1 cellular context compared by ENCODE assay signal in genomic region chr3:50447290-50447840, GRCh38.
TF ChIP-seq lines count a peak whose summit lies in the region.

No MANE protein-coding gene starts in this region.

TF ChIP-seq in H1, 55 proteins besides CTCF, POLR2A, EP300 and RAD21:
- TF ChIP-seq POU5F1 (IDR thresholded peaks at IDR 0.05; ENCODE audit: low read depth, low read length) (no peak), CBX5 (IDR thresholded peaks at IDR 0.05; ENCODE audit: low read depth, low read length) (no peak), TCF12 (IDR thresholded peaks at IDR 0.05; ENCODE audit: low read depth, low read length) (no peak), TBP (IDR thresholded peaks at IDR 0.05; ENCODE audit: low read depth, low read length) (no peak), SP1 (IDR thresholded peaks at IDR 0.05; ENCODE audit: low read depth, low read length) (no peak), HDAC2 (IDR thresholded peaks at IDR 0.05; ENCODE audit: borderline replicate concordance in 1 of 2, low read depth in 2 of 2, low read length in 2 of 2) (no peak), FOSL1 (IDR thresholded peaks at IDR 0.05; ENCODE audit: insufficient read depth, low read depth, low read length) (no peak), MAFK (IDR thresholded peaks at IDR 0.05; ENCODE audit: low read depth, low read length) (no peak), JUN (IDR thresholded peaks at IDR 0.05; ENCODE audit: low read depth, low read length) (no peak), SRF (IDR thresholded peaks at IDR 0.05; ENCODE audit: low read depth, low read length) (no peak), HDAC6 (IDR thresholded peaks at IDR 0.05; ENCODE audit: low read depth, low read length) (no peak), JUND (IDR thresholded peaks at IDR 0.05; ENCODE audit: low read length) (no peak)
- TF ChIP-seq, protein P1, sequence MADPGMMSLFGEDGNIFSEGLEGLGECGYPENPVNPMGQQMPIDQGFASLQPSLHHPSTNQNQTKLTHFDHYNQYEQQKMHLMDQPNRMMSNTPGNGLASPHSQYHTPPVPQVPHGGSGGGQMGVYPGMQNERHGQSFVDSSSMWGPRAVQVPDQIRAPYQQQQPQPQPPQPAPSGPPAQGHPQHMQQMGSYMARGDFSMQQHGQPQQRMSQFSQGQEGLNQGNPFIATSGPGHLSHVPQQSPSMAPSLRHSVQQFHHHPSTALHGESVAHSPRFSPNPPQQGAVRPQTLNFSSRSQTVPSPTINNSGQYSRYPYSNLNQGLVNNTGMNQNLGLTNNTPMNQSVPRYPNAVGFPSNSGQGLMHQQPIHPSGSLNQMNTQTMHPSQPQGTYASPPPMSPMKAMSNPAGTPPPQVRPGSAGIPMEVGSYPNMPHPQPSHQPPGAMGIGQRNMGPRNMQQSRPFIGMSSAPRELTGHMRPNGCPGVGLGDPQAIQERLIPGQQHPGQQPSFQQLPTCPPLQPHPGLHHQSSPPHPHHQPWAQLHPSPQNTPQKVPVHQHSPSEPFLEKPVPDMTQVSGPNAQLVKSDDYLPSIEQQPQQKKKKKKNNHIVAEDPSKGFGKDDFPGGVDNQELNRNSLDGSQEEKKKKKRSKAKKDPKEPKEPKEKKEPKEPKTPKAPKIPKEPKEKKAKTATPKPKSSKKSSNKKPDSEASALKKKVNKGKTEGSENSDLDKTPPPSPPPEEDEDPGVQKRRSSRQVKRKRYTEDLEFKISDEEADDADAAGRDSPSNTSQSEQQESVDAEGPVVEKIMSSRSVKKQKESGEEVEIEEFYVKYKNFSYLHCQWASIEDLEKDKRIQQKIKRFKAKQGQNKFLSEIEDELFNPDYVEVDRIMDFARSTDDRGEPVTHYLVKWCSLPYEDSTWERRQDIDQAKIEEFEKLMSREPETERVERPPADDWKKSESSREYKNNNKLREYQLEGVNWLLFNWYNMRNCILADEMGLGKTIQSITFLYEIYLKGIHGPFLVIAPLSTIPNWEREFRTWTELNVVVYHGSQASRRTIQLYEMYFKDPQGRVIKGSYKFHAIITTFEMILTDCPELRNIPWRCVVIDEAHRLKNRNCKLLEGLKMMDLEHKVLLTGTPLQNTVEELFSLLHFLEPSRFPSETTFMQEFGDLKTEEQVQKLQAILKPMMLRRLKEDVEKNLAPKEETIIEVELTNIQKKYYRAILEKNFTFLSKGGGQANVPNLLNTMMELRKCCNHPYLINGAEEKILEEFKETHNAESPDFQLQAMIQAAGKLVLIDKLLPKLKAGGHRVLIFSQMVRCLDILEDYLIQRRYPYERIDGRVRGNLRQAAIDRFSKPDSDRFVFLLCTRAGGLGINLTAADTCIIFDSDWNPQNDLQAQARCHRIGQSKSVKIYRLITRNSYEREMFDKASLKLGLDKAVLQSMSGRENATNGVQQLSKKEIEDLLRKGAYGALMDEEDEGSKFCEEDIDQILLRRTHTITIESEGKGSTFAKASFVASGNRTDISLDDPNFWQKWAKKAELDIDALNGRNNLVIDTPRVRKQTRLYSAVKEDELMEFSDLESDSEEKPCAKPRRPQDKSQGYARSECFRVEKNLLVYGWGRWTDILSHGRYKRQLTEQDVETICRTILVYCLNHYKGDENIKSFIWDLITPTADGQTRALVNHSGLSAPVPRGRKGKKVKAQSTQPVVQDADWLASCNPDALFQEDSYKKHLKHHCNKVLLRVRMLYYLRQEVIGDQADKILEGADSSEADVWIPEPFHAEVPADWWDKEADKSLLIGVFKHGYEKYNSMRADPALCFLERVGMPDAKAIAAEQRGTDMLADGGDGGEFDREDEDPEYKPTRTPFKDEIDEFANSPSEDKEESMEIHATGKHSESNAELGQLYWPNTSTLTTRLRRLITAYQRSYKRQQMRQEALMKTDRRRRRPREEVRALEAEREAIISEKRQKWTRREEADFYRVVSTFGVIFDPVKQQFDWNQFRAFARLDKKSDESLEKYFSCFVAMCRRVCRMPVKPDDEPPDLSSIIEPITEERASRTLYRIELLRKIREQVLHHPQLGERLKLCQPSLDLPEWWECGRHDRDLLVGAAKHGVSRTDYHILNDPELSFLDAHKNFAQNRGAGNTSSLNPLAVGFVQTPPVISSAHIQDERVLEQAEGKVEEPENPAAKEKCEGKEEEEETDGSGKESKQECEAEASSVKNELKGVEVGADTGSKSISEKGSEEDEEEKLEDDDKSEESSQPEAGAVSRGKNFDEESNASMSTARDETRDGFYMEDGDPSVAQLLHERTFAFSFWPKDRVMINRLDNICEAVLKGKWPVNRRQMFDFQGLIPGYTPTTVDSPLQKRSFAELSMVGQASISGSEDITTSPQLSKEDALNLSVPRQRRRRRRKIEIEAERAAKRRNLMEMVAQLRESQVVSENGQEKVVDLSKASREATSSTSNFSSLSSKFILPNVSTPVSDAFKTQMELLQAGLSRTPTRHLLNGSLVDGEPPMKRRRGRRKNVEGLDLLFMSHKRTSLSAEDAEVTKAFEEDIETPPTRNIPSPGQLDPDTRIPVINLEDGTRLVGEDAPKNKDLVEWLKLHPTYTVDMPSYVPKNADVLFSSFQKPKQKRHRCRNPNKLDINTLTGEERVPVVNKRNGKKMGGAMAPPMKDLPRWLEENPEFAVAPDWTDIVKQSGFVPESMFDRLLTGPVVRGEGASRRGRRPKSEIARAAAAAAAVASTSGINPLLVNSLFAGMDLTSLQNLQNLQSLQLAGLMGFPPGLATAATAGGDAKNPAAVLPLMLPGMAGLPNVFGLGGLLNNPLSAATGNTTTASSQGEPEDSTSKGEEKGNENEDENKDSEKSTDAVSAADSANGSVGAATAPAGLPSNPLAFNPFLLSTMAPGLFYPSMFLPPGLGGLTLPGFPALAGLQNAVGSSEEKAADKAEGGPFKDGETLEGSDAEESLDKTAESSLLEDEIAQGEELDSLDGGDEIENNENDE (IDR thresholded peaks at IDR 0.05; ENCODE audit: insufficient replicate concordance, low read length), result no peak
- TF ChIP-seq, protein P2, sequence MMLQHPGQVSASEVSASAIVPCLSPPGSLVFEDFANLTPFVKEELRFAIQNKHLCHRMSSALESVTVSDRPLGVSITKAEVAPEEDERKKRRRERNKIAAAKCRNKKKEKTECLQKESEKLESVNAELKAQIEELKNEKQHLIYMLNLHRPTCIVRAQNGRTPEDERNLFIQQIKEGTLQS (IDR thresholded peaks at IDR 0.05; ENCODE audit: insufficient read depth, low read depth, low read length), result no peak
